In genomic region chr11:65711785-65712632, GRCh38 we compare ENCODE assay signal across 8 cellular contexts. TPM values are rescaled to one million over a fixed set of nuclear protein-coding genes. Genes with fewer than 3 reads are reported as not detected.
DNase-seq lines count a peak whose midpoint lies in the region; ATAC-seq, FAIRE-seq and TF ChIP-seq lines count a peak whose summit lies in the region.

Gene KAT5 (plus strand): TSS chr11:65712252. CDS start chr11:65712268, 16 bp downstream.

- no peaks in the 10 kb centered on the region for H3K9me3 ChIP-seq in BLaER1
- H3K9me3 ChIP-seq in colonic mucosa: no peaks in the 10 kb centered on the region

- peak within 1 kb of the TSS; percentile 80 for H3K4me2 ChIP-seq in BLaER1

- H3K36me3 ChIP-seq in BLaER1 (peaks cover 41% of the 10 kb centered on the region), colonic mucosa (peaks cover 17% of the 10 kb centered on the region)

- H3K27me3 ChIP-seq in BLaER1 (no peaks in the 10 kb centered on the region), colonic mucosa (no peaks in the 10 kb centered on the region)

- intact Hi-C loops in colonic mucosa (cut with DNase I) (loop anchor here (2.0 kb wide), 1 partner anchor 107 kb away; no protein-coding TSS in a partner anchor), left colon (cut with DNase I, micrococcal nuclease) (loop anchor here in 1 of 2 donors (5.0 kb wide), 1 partner anchor 105 kb away; no protein-coding TSS in a partner anchor)

- H3K4me1 ChIP-seq in BLaER1 (peaks cover 62% of the 10 kb centered on the region), colonic mucosa (peaks cover 7% of the 10 kb centered on the region)

- DNase-seq in GM19239 (ENCODE audit: insufficient read length, low spot score) (peak; percentile 75), NCI-H524 treated with DMSO at 0.1 percent for 48 hours (lab: John Stamatoyannopoulos, UW) (peak; percentile 81), colonic mucosa (peak; percentile 99), left colon (peak; percentile 99)
- peak; percentile 99 for DNase-seq in activated CD4-positive, alpha-beta T cell treated with anti-CD3 and anti-CD28 coated beads for 48 hours
- DNase-seq in stimulated activated CD4-positive, alpha-beta T cell treated with anti-CD3 and anti-CD28 coated beads, Interleukin-1b, Interleukin-23, amount 100 ng/mL, for 48 hours: peak; percentile 99

- ATAC-seq in HG03457 (IDR thresholded peaks at IDR 0.05; ENCODE audit: unreplicated experiment) (peak; percentile 60), left colon (peak; percentile 84)

- peak within 1 kb of the TSS; percentile 97 for H3K9ac ChIP-seq in BLaER1
- peak within 1 kb of the TSS; percentile 84 to 88 for H3K9ac ChIP-seq in colonic mucosa (ENCODE audit: low read depth in 2 of 2, low read length in 2 of 2)

- FAIRE-seq in GM19239 (lab: Jason Lieb, UNC): peak; percentile 92

- peaks cover 32% of the 10 kb centered on the region for H4K20me1 ChIP-seq in BLaER1

- peak; percentile 98 for TF ChIP-seq CTCF in colonic mucosa (IDR thresholded peaks at IDR 0.05)

- H3K27ac ChIP-seq in BLaER1 (peak within 1 kb of the TSS; percentile 100), colonic mucosa (peak within 1 kb of the TSS; percentile 97)

- H3K4me3 ChIP-seq in BLaER1 (peak within 1 kb of the TSS; percentile 77), colonic mucosa (peak within 1 kb of the TSS; percentile 63)

RNA-seq across cellular contexts. Expression of gene KAT5, which starts in this region (rescaled TPM):
- 10 to 100 TPM; 65.3 to 83.4 TPM for total RNA-seq in colonic mucosa
- 10 to 100 TPM; 70.8 to 72.3 TPM for total RNA-seq in left colon

Comparison
In these comparisons a context has a peak if more than half of its experiments do, and no peak if none do; other contexts are left out.
1. Peak in every context shown above with its lines: DNase-seq, ATAC-seq, H3K4me3 ChIP-seq and H3K27ac ChIP-seq.